ENCODE assay signal across 33 cellular contexts in genomic region chr15:58643996-58644395, GRCh38.
"Had no signal": no experiment of that assay in that cellular context is flagged by ENCODE, and none has a peak within 500 bp of the region (broad histone marks: within the 10 kb centered on the region; RNA-seq: fewer than 3 reads in every experiment).

No MANE protein-coding gene starts in this region.

- H3K27me3 ChIP-seq: body of pancreas, brain microvascular endothelial cell, breast epithelium had no signal

- H3K27ac ChIP-seq: body of pancreas, brain microvascular endothelial cell, breast epithelium, VCaP had no signal

- H3K4me3 Mint-ChIP-seq: activated B cell treated with CpG ODN at 0.5 μM for 24 hours; activated CD4-positive, alpha-beta memory T cell treated with anti-CD3 and anti-CD28 coated beads for 36 hours; activated CD4-positive, alpha-beta T cell treated with anti-CD3 and anti-CD28 coated beads, Interleukin-2, amount 10 ng/mL, durations not matched to agents 24 days and 14 days; activated CD8-positive, alpha-beta T cell treated with anti-CD3 and anti-CD28 coated beads for 36 hours; activated naive CD4-positive, alpha-beta T cell treated with anti-CD3 and anti-CD28 coated beads, Interleukin-2, amount 10 ng/mL, durations not matched to agents 7 days and 5 days; activated naive CD4-positive, alpha-beta T cell treated with anti-CD3 and anti-CD28 coated beads, Interleukin-2, amount 50 U/mL, for 24 hours; activated naive CD8-positive, alpha-beta T cell; activated naive CD8-positive, alpha-beta T cell treated with anti-CD3 and anti-CD28 coated beads, Interleukin-2, amount 10 ng/mL, durations not matched to agents 7 days and 5 days; activated naive CD8-positive, alpha-beta T cell treated with anti-CD3 and anti-CD28 coated beads, Interleukin-2, amount 50 U/mL, for 24 hours; T-helper 1 cell treated with Interleukin-12 subunit alpha and Interleukin-12 subunit beta and Interleukin-4 antibody, amounts not matched to agents 30 μg/mL and 1 μg/mL, for 36 hours; T-helper 2 cell treated with Interferon-gamma antibody and Interleukin-4, amounts not matched to agents 5 μg/mL and 100 μg/mL, for 36 hours had no signal

- H3K36me3 ChIP-seq: breast epithelium had no signal

- H3K4me3 ChIP-seq: body of pancreas, breast epithelium had no signal

- H3K27me3 Mint-ChIP-seq: activated B cell treated with CpG ODN at 0.5 μM for 24 hours; activated CD4-positive, alpha-beta memory T cell treated with anti-CD3 and anti-CD28 coated beads for 36 hours; activated CD4-positive, alpha-beta T cell treated with anti-CD3 and anti-CD28 coated beads, Interleukin-2, amount 10 ng/mL, durations not matched to agents 24 days and 14 days; activated CD8-positive, alpha-beta T cell treated with anti-CD3 and anti-CD28 coated beads for 36 hours; activated naive CD4-positive, alpha-beta T cell treated with anti-CD3 and anti-CD28 coated beads, Interleukin-2, amount 10 ng/mL, durations not matched to agents 7 days and 5 days; activated naive CD4-positive, alpha-beta T cell treated with anti-CD3 and anti-CD28 coated beads, Interleukin-2, amount 50 U/mL, for 24 hours; activated naive CD8-positive, alpha-beta T cell; activated naive CD8-positive, alpha-beta T cell treated with anti-CD3 and anti-CD28 coated beads, Interleukin-2, amount 10 ng/mL, durations not matched to agents 7 days and 5 days; activated naive CD8-positive, alpha-beta T cell treated with anti-CD3 and anti-CD28 coated beads, Interleukin-2, amount 50 U/mL, for 24 hours had no signal

- H3K9me3 ChIP-seq: body of pancreas, breast epithelium had no signal

- H3K9me3 Mint-ChIP-seq: activated B cell treated with CpG ODN at 0.5 μM for 24 hours; activated CD4-positive, alpha-beta memory T cell treated with anti-CD3 and anti-CD28 coated beads for 36 hours; activated CD4-positive, alpha-beta T cell treated with anti-CD3 and anti-CD28 coated beads, Interleukin-2, amount 10 ng/mL, durations not matched to agents 24 days and 14 days; activated CD8-positive, alpha-beta T cell treated with anti-CD3 and anti-CD28 coated beads for 36 hours; activated naive CD4-positive, alpha-beta T cell treated with anti-CD3 and anti-CD28 coated beads, Interleukin-2, amount 10 ng/mL, durations not matched to agents 7 days and 5 days; activated naive CD4-positive, alpha-beta T cell treated with anti-CD3 and anti-CD28 coated beads, Interleukin-2, amount 50 U/mL, for 24 hours; activated naive CD8-positive, alpha-beta T cell treated with anti-CD3 and anti-CD28 coated beads, Interleukin-2, amount 10 ng/mL, durations not matched to agents 7 days and 5 days; activated naive CD8-positive, alpha-beta T cell treated with anti-CD3 and anti-CD28 coated beads, Interleukin-2, amount 50 U/mL, for 24 hours; activated T-helper 2 cell treated with anti-CD3 and anti-CD28 coated beads, Interferon-gamma antibody, Interleukin-2, Interleukin-4, amounts not matched to agents 10 μg/mL and 5 μg/mL and 100 μg/mL, durations not matched to agents 14 hours and 24 hours and 36 hours; T-helper 1 cell treated with Interleukin-12 subunit alpha and Interleukin-12 subunit beta and Interleukin-4 antibody, amounts not matched to agents 30 μg/mL and 1 μg/mL, for 36 hours; T-helper 2 cell treated with Interferon-gamma antibody and Interleukin-4, amounts not matched to agents 5 μg/mL and 100 μg/mL, for 36 hours had no signal

- DNase-seq: activated B cell treated with CpG ODN at 0.5 μM for 24 hours; activated CD4-positive, alpha-beta memory T cell treated with anti-CD3 and anti-CD28 coated beads for 36 hours; activated CD4-positive, alpha-beta T cell treated with anti-CD3 and anti-CD28 coated beads for 4 hours; activated CD4-positive, alpha-beta T cell treated with anti-CD3 and anti-CD28 coated beads, Interleukin-2, amount 10 ng/mL, durations not matched to agents 24 days and 14 days; activated CD4-positive, alpha-beta T cell treated with anti-CD3 and anti-CD28 coated beads, Interleukin-2, amount 50 U/mL, for 1 hour; activated CD4-positive, alpha-beta T cell treated with anti-CD3 and anti-CD28 coated beads, Interleukin-2, amount 50 U/mL, for 4 hours; activated CD4-positive, CD25-positive, alpha-beta regulatory T cell treated with anti-CD3 and anti-CD28 coated beads, Interleukin-2, amount 50 U/mL, for 72 hours; activated CD8-positive, alpha-beta memory T cell treated with anti-CD3 and anti-CD28 coated beads, Interleukin-2, amount 50 U/mL, for 4 hours; activated CD8-positive, alpha-beta T cell treated with anti-CD3 and anti-CD28 coated beads for 36 hours; activated effector memory CD4-positive, alpha-beta T cell treated with Interleukin-2 at 50 U/mL for 16 hours; activated gamma-delta T cell; activated naive CD4-positive, alpha-beta T cell treated with anti-CD3 and anti-CD28 coated beads, Interleukin-2, amount 10 ng/mL, durations not matched to agents 7 days and 5 days; activated naive CD4-positive, alpha-beta T cell treated with Interleukin-2 at 50 U/mL for 16 hours; activated naive CD8-positive, alpha-beta T cell treated with anti-CD3 and anti-CD28 coated beads, Interleukin-2, amount 10 ng/mL, durations not matched to agents 7 days and 5 days; activated naive CD8-positive, alpha-beta T cell treated with anti-CD3 and anti-CD28 coated beads, Interleukin-2, amount 50 U/mL, for 24 hours; activated T-cell treated with anti-CD3 and anti-CD28 coated beads for 4 hours; activated T-cell treated with anti-CD3 and anti-CD28 coated beads, Interleukin-2, amount 50 U/mL, for 1 hour; activated T-cell treated with anti-CD3 and anti-CD28 coated beads, Interleukin-2, amount 50 U/mL, for 48 hours; amniotic stem cell; aorta; body of pancreas; brain microvascular endothelial cell; central memory CD4-positive, alpha-beta T cell; T-helper 1 cell; T-helper 2 cell; T-helper 9 cell had no signal

- H3K27ac Mint-ChIP-seq: activated B cell treated with CpG ODN at 0.5 μM for 24 hours; activated CD4-positive, alpha-beta memory T cell treated with anti-CD3 and anti-CD28 coated beads for 36 hours; activated CD4-positive, alpha-beta T cell treated with anti-CD3 and anti-CD28 coated beads, Interleukin-2, amount 10 ng/mL, durations not matched to agents 24 days and 14 days; activated CD8-positive, alpha-beta T cell treated with anti-CD3 and anti-CD28 coated beads for 36 hours; activated naive CD4-positive, alpha-beta T cell treated with anti-CD3 and anti-CD28 coated beads, Interleukin-2, amount 10 ng/mL, durations not matched to agents 7 days and 5 days; activated naive CD8-positive, alpha-beta T cell; activated naive CD8-positive, alpha-beta T cell treated with anti-CD3 and anti-CD28 coated beads, Interleukin-2, amount 10 ng/mL, durations not matched to agents 7 days and 5 days; activated naive CD8-positive, alpha-beta T cell treated with anti-CD3 and anti-CD28 coated beads, Interleukin-2, amount 50 U/mL, for 24 hours; activated T-helper 2 cell treated with anti-CD3 and anti-CD28 coated beads, Interferon-gamma antibody, Interleukin-2, Interleukin-4, amounts not matched to agents 10 μg/mL and 5 μg/mL and 100 μg/mL, durations not matched to agents 14 hours and 24 hours and 36 hours; T-helper 1 cell treated with Interleukin-12 subunit alpha and Interleukin-12 subunit beta and Interleukin-4 antibody, amounts not matched to agents 30 μg/mL and 1 μg/mL, for 36 hours; T-helper 2 cell treated with Interferon-gamma antibody and Interleukin-4, amounts not matched to agents 5 μg/mL and 100 μg/mL, for 36 hours had no signal

- H3K4me1 ChIP-seq: body of pancreas, breast epithelium had no signal

- ATAC-seq: activated CD8-positive, alpha-beta T cell treated with anti-CD3 and anti-CD28 coated beads for 36 hours; activated naive CD8-positive, alpha-beta T cell treated with anti-CD3 and anti-CD28 coated beads, Interleukin-2, amount 50 U/mL, for 24 hours; body of pancreas had no signal
